Comparison of ENCODE assay signal across 10 cellular contexts in genomic region chr7:155787171-155787851, GRCh38. TPM values are rescaled to one million over a fixed set of nuclear protein-coding genes. Genes with fewer than 3 reads are reported as not detected.
DNase-seq lines count a peak whose midpoint lies in the region; ATAC-seq, FAIRE-seq and TF ChIP-seq lines count a peak whose summit lies in the region.
"Had no signal": no experiment of that assay in that cellular context is flagged by ENCODE, and none has a peak within 500 bp of the region (broad histone marks: within the 10 kb centered on the region; RNA-seq: fewer than 3 reads in every experiment).

No MANE protein-coding gene starts in this region.

- H3K27ac ChIP-seq in brain microvascular endothelial cell (no peak overlapping the region), small intestine (ENCODE audit: low read depth in 1 of 2, low read length in 1 of 2) (no peak overlapping the region), tibial artery (no peak overlapping the region)

- in situ Hi-C loops in brain microvascular endothelial cell (cut with HindIII; ENCODE audit: low pct_ligation_motif_present, low sequenced_read_pairs) = no loop called here

- H3K36me3 ChIP-seq in brain microvascular endothelial cell (replicated peaks) (no peaks in the 10 kb centered on the region), small intestine (ENCODE audit: control insufficient read depth in 2 of 2, insufficient read depth in 2 of 2, low read length in 2 of 2) (peaks cover 0 to 6% of the 10 kb centered on the region in 2 donors), tibial artery (peaks cover 20 to 24% (median 20%) of the 10 kb centered on the region in 3 donors)

- intact Hi-C loops in tibial artery (cut with DNase I; ENCODE audit: low total_unique reads) = no loop called here

- H3K27ac Mint-ChIP-seq in HFFc6 = no peak overlapping the region
- H3K27ac Mint-ChIP-seq in stimulated activated naive B cell treated with anti-CD40 and anti-IgM and Interleukin-4, amounts not matched to agents 10 μg/mL and 1 μg/mL and 100 μg/mL, for 72 hours = no peak overlapping the region
- no peak overlapping the region for H3K27ac Mint-ChIP-seq in activated T-helper 17 cell treated with anti-CD3 and anti-CD28 coated beads, Interleukin-2, amount 50 U/mL, for 72 hours

- 2 to 9% (median 6%) methylated on average over 50 to 68 of the region's 68 CpGs for WGBS in small intestine, 3 donors

- H3K4me3 ChIP-seq in brain microvascular endothelial cell (ENCODE audit: low read depth, low read length) (peak overlapping the region; percentile 53), small intestine (ENCODE audit: low read depth in 1 of 2, low read length in 2 of 2) (peak overlapping the region in 1 of 2 donors; percentile 13), tibial artery (peak overlapping the region in 1 of 2 donors; percentile 31)

- no peaks in the 10 kb centered on the region for H3K9me3 Mint-ChIP-seq in HFFc6
- H3K9me3 Mint-ChIP-seq in stimulated activated naive B cell treated with anti-CD40 and anti-IgM and Interleukin-4, amounts not matched to agents 10 μg/mL and 1 μg/mL and 100 μg/mL, for 72 hours = no peaks in the 10 kb centered on the region
- H3K9me3 Mint-ChIP-seq in activated T-helper 17 cell treated with anti-CD3 and anti-CD28 coated beads, Interleukin-2, amount 50 U/mL, for 72 hours = no peaks in the 10 kb centered on the region

- peaks cover 8% of the 10 kb centered on the region for H3K36me3 Mint-ChIP-seq in HFFc6 (ENCODE audit: low read depth)
- peaks cover 22 to 41% of the 10 kb centered on the region in 2 donors for H3K36me3 Mint-ChIP-seq in stimulated activated naive B cell treated with anti-CD40 and anti-IgM and Interleukin-4, amounts not matched to agents 10 μg/mL and 1 μg/mL and 100 μg/mL, for 72 hours
- peaks cover 18% of the 10 kb centered on the region for H3K36me3 Mint-ChIP-seq in activated T-helper 17 cell treated with anti-CD3 and anti-CD28 coated beads, Interleukin-2, amount 50 U/mL, for 72 hours (ENCODE audit: low read depth)

- H3K4me1 Mint-ChIP-seq in HFFc6 (ENCODE audit: low read depth) = peaks cover 19% of the 10 kb centered on the region
- H3K4me1 Mint-ChIP-seq in stimulated activated naive B cell treated with anti-CD40 and anti-IgM and Interleukin-4, amounts not matched to agents 10 μg/mL and 1 μg/mL and 100 μg/mL, for 72 hours = peaks cover 6 to 9% of the 10 kb centered on the region in 2 donors
- H3K4me1 Mint-ChIP-seq in activated T-helper 17 cell treated with anti-CD3 and anti-CD28 coated beads, Interleukin-2, amount 50 U/mL, for 72 hours = peaks cover 3% of the 10 kb centered on the region

- H3K4me3 Mint-ChIP-seq in HFFc6 = peak overlapping the region; percentile 79
- peak overlapping the region; percentile 72 to 80 for H3K4me3 Mint-ChIP-seq in stimulated activated naive B cell treated with anti-CD40 and anti-IgM and Interleukin-4, amounts not matched to agents 10 μg/mL and 1 μg/mL and 100 μg/mL, for 72 hours
- no peak overlapping the region for H3K4me3 Mint-ChIP-seq in activated T-helper 17 cell treated with anti-CD3 and anti-CD28 coated beads, Interleukin-2, amount 50 U/mL, for 72 hours

- peaks cover 0 to 2% of the 10 kb centered on the region in 2 donors for H3K4me1 ChIP-seq in small intestine (ENCODE audit: control insufficient read depth in 2 of 2, insufficient read depth in 1 of 2, low read depth in 1 of 2, low read length in 1 of 2)
- peaks cover 0 to 11% (median 9%) of the 10 kb centered on the region in 4 donors for H3K4me1 ChIP-seq in tibial artery

- H3K27me3 ChIP-seq in brain microvascular endothelial cell (replicated peaks) (no peaks in the 10 kb centered on the region), small intestine (ENCODE audit: control insufficient read depth in 2 of 2, insufficient read depth in 2 of 2, low read length in 2 of 2) (no peaks in the 10 kb centered on the region), tibial artery (peaks cover 0 to 12% of the 10 kb centered on the region in 2 donors)

- DNase-seq in HFFc6 (no peak), brain microvascular endothelial cell (no peak), iPS-NIHi7 (ENCODE audit: extremely low spot score) (peak; percentile 53), small intestine (no peak), NCI-H446 treated with DMSO at 0.1 percent for 48 hours (lab: John Stamatoyannopoulos, UW) (no peak), tibial artery (no peak)
- DNase-seq in stimulated activated naive B cell treated with anti-CD40 and anti-IgM and Interleukin-4, amounts not matched to agents 10 μg/mL and 1 μg/mL and 100 μg/mL, for 72 hours = no peak
- DNase-seq: activated CD4-positive, alpha-beta T cell treated with anti-CD3 and anti-CD28 coated beads for 4 hours; hippocampal formation had no signal

- no peak for TF ChIP-seq CTCF in HFFc6 (IDR thresholded peaks at IDR 0.05)
- no peak for TF ChIP-seq CTCF in brain microvascular endothelial cell (IDR thresholded peaks at IDR 0.05; ENCODE audit: low read depth, low read length, missing control alignments)
- no peak for TF ChIP-seq CTCF in tibial artery (IDR thresholded peaks at IDR 0.05)

- H3K9me3 ChIP-seq in small intestine (ENCODE audit: control insufficient read depth, low read depth) (no peaks in the 10 kb centered on the region), tibial artery (no peaks in the 10 kb centered on the region)

- peak; percentile 58 to 63 for ATAC-seq in stimulated activated naive B cell treated with anti-CD40 and anti-IgM and Interleukin-4, amounts not matched to agents 10 μg/mL and 1 μg/mL and 100 μg/mL, for 72 hours (replicated peaks)
- ATAC-seq in activated T-helper 17 cell treated with anti-CD3 and anti-CD28 coated beads, Interleukin-2, amount 50 U/mL, for 72 hours (replicated peaks) = no peak

- peaks cover 10% of the 10 kb centered on the region; the same call in 1 of the 2 replicates for H3K27me3 Mint-ChIP-seq in HFFc6 (ENCODE audit: insufficient read depth)
- peaks cover 13 to 14% of the 10 kb centered on the region in 2 donors for H3K27me3 Mint-ChIP-seq in stimulated activated naive B cell treated with anti-CD40 and anti-IgM and Interleukin-4, amounts not matched to agents 10 μg/mL and 1 μg/mL and 100 μg/mL, for 72 hours
- no peaks in the 10 kb centered on the region for H3K27me3 Mint-ChIP-seq in activated T-helper 17 cell treated with anti-CD3 and anti-CD28 coated beads, Interleukin-2, amount 50 U/mL, for 72 hours

- no peak for FAIRE-seq in small intestine (lab: Jason Lieb, UNC)

RNA-seq across cellular contexts. Expression of gene SHH, which starts 25.0 kb away (rescaled TPM):
- not detected for total RNA-seq in HFFc6 (2021; fragmentation: NEBNext Ultra II Directional; extraction: Animal tissue kit (Norgen Biotek cat#: 25700))
- 1 to 10 TPM in 1 of 3 donors, under 1 TPM in 2; 0.27 to 1.7 (median 0.89) TPM for polyA plus RNA-seq in small intestine
- total RNA-seq in activated T-helper 17 cell treated with anti-CD3 and anti-CD28 coated beads, Interleukin-2, amount 50 U/mL, for 72 hours = not detected
